ENCODE assay signal across 8 cellular contexts in genomic region chr2:161946489-161947107, GRCh38.
DNase-seq lines count a peak whose midpoint lies in the region; ATAC-seq and TF ChIP-seq lines count a peak whose summit lies in the region.

No MANE protein-coding gene starts in this region.

- H2AFZ ChIP-seq in OCI-LY7 (ENCODE audit: low read length): no peak overlapping the region

- H3K4me1 ChIP-seq in OCI-LY7 (ENCODE audit: insufficient read depth, low read length, poor library complexity, severe bottlenecking): no peaks in the 10 kb centered on the region

- no peaks in the 10 kb centered on the region for H3K9me3 ChIP-seq in OCI-LY7 (ENCODE audit: low read length)

- TF ChIP-seq CTCF in C4-2B (conservative IDR thresholded peaks at IDR 0.05): peak; percentile 71
- TF ChIP-seq CTCF in OCI-LY7 (conservative IDR thresholded peaks at IDR 0.05; ENCODE audit: low read length): peak; percentile 87
- peak; percentile 54 for TF ChIP-seq CTCF in epithelial cell of esophagus (IDR thresholded peaks at IDR 0.05; ENCODE audit: insufficient read depth, low read depth, low read length, missing control alignments)

- no peaks in the 10 kb centered on the region for H4K20me1 ChIP-seq in OCI-LY7 (ENCODE audit: insufficient read depth, low read length)

- no peaks in the 10 kb centered on the region for H3K79me2 ChIP-seq in OCI-LY7 (ENCODE audit: insufficient read depth, low read depth, low read length)

- no peak overlapping the region for H3K4me2 ChIP-seq in OCI-LY7 (ENCODE audit: low read length)

- no peaks in the 10 kb centered on the region for H3K9me2 ChIP-seq in OCI-LY7 (ENCODE audit: insufficient read depth, low read length)

- BruUV-seq in OCI-LY7 (replicated peaks; lab: Mats Ljungman, UMichigan): no TSS peak

- POLR2A ChIA-PET in OCI-LY7 (lab: Charles Lee): interaction anchor here (0.8 to 1.2 kb wide), 3 partner anchors 11 to 1804 kb away, joined by 3 read pairs; no protein-coding TSS in a partner anchor

- CTCF ChIA-PET in OCI-LY7 (lab: Charles Lee; ENCODE audit: unreplicated experiment): no interaction called here

- intact Hi-C loops in OCI-LY7 (cut with micrococcal nuclease; ENCODE audit: unreplicated experiment): loop anchor here (1.0 kb wide), 1 partner anchor 360 kb away; no protein-coding TSS in a partner anchor

- ATAC-seq in GM18868 (IDR thresholded peaks at IDR 0.05; ENCODE audit: unreplicated experiment) (peak; percentile 56), HG03378 (IDR thresholded peaks at IDR 0.05; ENCODE audit: unreplicated experiment) (no peak), HG02763 (IDR thresholded peaks at IDR 0.05; ENCODE audit: unreplicated experiment) (no peak)

- H3K27ac ChIP-seq in C4-2B (no peak overlapping the region), OCI-LY7 (ENCODE audit: low read depth, low read length, poor library complexity, severe bottlenecking) (no peak overlapping the region)

- H3K36me3 ChIP-seq in OCI-LY7 (ENCODE audit: insufficient read depth, low read length): no peaks in the 10 kb centered on the region

- DNase-seq in OCI-LY7 (ENCODE audit: low spot score) (peak; percentile 17), epithelial cell of esophagus (ENCODE audit: low read depth) (peak; percentile 34), renal cortical epithelial cell (ENCODE audit: low read depth) (peak; percentile 50), NCI-H524 treated with DMSO at 0.1 percent for 48 hours (lab: John Stamatoyannopoulos, UW) (no peak)

- H3K4me3 ChIP-seq in OCI-LY7 (ENCODE audit: low read depth, low read length, poor library complexity, severe bottlenecking) (no peak overlapping the region), epithelial cell of esophagus (ENCODE audit: low read length) (no peak overlapping the region)
